Comparison of ENCODE assay signal across 1 cellular context in the genomic region with DNA sequence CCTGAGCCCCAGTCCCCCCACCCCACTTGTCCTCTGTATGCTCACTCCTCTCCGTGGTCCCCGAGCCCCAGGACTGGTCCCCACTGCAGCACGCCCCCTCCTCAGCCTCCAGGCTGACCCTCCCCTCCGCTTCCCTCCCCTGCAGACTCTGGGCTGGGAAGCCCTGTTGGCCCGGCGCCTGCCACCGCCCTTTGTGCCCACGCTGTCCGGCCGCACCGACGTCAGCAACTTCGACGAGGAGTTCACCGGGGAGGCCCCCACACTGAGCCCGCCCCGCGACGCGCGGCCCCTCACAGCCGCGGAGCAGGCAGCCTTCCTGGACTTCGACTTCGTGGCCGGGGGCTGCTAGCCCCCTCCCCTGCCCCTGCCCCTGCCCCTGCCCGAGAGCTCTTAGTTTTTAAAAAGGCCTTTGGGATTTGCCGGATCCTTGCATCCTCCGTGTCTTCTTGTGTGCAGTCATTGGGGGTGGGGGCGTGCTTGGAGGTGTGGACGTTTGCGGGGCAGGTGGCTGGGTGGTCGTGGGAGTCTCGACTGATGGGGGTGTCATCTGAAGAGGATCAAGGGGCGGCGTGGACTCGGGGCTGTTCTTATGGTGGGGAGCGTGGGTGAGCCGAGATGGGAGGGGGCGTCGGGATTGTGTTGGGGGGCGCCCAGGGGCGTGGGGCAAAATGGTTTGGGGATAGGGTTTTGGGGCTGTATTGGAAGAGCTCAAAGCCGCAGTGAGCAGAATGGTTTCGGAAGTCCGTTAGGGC.
TF ChIP-seq lines count a peak whose summit lies in the region.

No MANE protein-coding gene starts in this region.

TF ChIP-seq in HCT116, 20 proteins besides CTCF, POLR2A, EP300 and RAD21:
- TF ChIP-seq ZFX (IDR thresholded peaks at IDR 0.05) (no peak), CEBPB (IDR thresholded peaks at IDR 0.05; ENCODE audit: low read depth) (no peak), EGR1 (IDR thresholded peaks at IDR 0.05; ENCODE audit: low read depth) (no peak), SRF (IDR thresholded peaks at IDR 0.05; ENCODE audit: low read depth) (no peak), CBX3 (IDR thresholded peaks at IDR 0.05; ENCODE audit: low read depth) (no peak), TCF7L2 (IDR thresholded peaks at IDR 0.05; ENCODE audit: borderline replicate concordance, extremely low read depth, insufficient read depth, insufficient read length) (no peak), ELF1 (IDR thresholded peaks at IDR 0.05; ENCODE audit: borderline replicate concordance, low read depth) (no peak), JUND (IDR thresholded peaks at IDR 0.05) (no peak), FOSL1 (IDR thresholded peaks at IDR 0.05; ENCODE audit: low read depth) (no peak)
- TF ChIP-seq, protein P1, sequence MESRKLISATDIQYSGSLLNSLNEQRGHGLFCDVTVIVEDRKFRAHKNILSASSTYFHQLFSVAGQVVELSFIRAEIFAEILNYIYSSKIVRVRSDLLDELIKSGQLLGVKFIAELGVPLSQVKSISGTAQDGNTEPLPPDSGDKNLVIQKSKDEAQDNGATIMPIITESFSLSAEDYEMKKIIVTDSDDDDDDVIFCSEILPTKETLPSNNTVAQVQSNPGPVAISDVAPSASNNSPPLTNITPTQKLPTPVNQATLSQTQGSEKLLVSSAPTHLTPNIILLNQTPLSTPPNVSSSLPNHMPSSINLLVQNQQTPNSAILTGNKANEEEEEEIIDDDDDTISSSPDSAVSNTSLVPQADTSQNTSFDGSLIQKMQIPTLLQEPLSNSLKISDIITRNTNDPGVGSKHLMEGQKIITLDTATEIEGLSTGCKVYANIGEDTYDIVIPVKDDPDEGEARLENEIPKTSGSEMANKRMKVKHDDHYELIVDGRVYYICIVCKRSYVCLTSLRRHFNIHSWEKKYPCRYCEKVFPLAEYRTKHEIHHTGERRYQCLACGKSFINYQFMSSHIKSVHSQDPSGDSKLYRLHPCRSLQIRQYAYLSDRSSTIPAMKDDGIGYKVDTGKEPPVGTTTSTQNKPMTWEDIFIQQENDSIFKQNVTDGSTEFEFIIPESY (IDR thresholded peaks at IDR 0.05; ENCODE audit: extremely low read depth, insufficient replicate concordance, low read length): no peak
TF ChIP-seq in HCT116: peak in this region for 0.
